In genomic region chr13:80444240-80445015, GRCh38 we compare ENCODE assay signal across 14 cellular contexts.
DNase-seq lines count a peak whose midpoint lies in the region; ATAC-seq and TF ChIP-seq lines count a peak whose summit lies in the region.
"Had no signal": no experiment of that assay in that cellular context is flagged by ENCODE, and none has a peak within 500 bp of the region (broad histone marks: within the 10 kb centered on the region; RNA-seq: fewer than 3 reads in every experiment).

No MANE protein-coding gene starts in this region.

- peaks cover 0 to 4% (median 0%) of the 10 kb centered on the region in 8 donors for H3K9me3 Mint-ChIP-seq in CD4-positive, alpha-beta memory T cell

- H3K4me3 ChIP-seq in right atrium auricular region: no peak overlapping the region
- no peak overlapping the region for H3K4me3 ChIP-seq in lower lobe of right lung
- no peak overlapping the region for H3K4me3 ChIP-seq in upper lobe of right lung
- H3K4me3 ChIP-seq in CD4-positive, alpha-beta memory T cell (ENCODE audit: low read length in 2 of 2): no peak overlapping the region
- H3K4me3 ChIP-seq: breast epithelium had no signal

- no peaks in the 10 kb centered on the region for H3K36me3 Mint-ChIP-seq in CD4-positive, alpha-beta memory T cell

- H3K36me3 ChIP-seq in right atrium auricular region (no peaks in the 10 kb centered on the region), lower lobe of right lung (no peaks in the 10 kb centered on the region), upper lobe of right lung (no peaks in the 10 kb centered on the region)
- H3K36me3 ChIP-seq in CD4-positive, alpha-beta memory T cell (ENCODE audit: insufficient read depth, low read length): no peaks in the 10 kb centered on the region
- H3K36me3 ChIP-seq: breast epithelium had no signal

- H3K27me3 ChIP-seq in right atrium auricular region (no peaks in the 10 kb centered on the region), lower lobe of right lung (ENCODE audit: low read depth) (no peaks in the 10 kb centered on the region), upper lobe of right lung (no peaks in the 10 kb centered on the region)
- no peaks in the 10 kb centered on the region for H3K27me3 ChIP-seq in CD4-positive, alpha-beta memory T cell (ENCODE audit: insufficient read depth, low read length)
- H3K27me3 ChIP-seq: breast epithelium had no signal

- POLR2A ChIA-PET in CD4-positive, alpha-beta memory T cell (lab: Charles Lee; ENCODE audit: partially characterized antibody): no interaction called here

- no peak overlapping the region for H3K27ac Mint-ChIP-seq in CD4-positive, alpha-beta memory T cell

- no peaks in the 10 kb centered on the region for H3K4me1 ChIP-seq in right atrium auricular region
- H3K4me1 ChIP-seq in lower lobe of right lung: peaks cover 12% of the 10 kb centered on the region
- H3K4me1 ChIP-seq in upper lobe of right lung: peaks cover 9% of the 10 kb centered on the region
- no peaks in the 10 kb centered on the region for H3K4me1 ChIP-seq in CD4-positive, alpha-beta memory T cell (ENCODE audit: insufficient read depth, low read length)
- H3K4me1 ChIP-seq: breast epithelium had no signal

- peak; percentile 26 for ATAC-seq in Right ventricle myocardium inferior
- peak; percentile 79 to 80 for ATAC-seq in lower lobe of right lung
- ATAC-seq in upper lobe of right lung: peak; percentile 90

- DNase-seq in Right ventricle myocardium inferior (ENCODE audit: missing footprints) (no peak), right atrium auricular region (ENCODE audit: low spot score) (no peak), NOMO-1 treated with dmso at 0.1 percent for 144 hours (lab: John Stamatoyannopoulos, UW; ENCODE audit: unreplicated experiment) (peak; percentile 86), lower lobe of right lung (no peak), upper lobe of right lung (no peak), NCI-H2227 (lab: John Stamatoyannopoulos, UW; ENCODE audit: unreplicated experiment) (no peak), GM10266 (ENCODE audit: extremely low spot score) (no peak)
- no peak for DNase-seq in CD4-positive, alpha-beta memory T cell
- DNase-seq: activated CD4-positive, alpha-beta T cell treated with anti-CD3 and anti-CD28 coated beads, Interleukin-2, amount 50 U/mL, for 48 hours; activated effector memory CD4-positive, alpha-beta T cell treated with Interleukin-2 at 50 U/mL for 16 hours; left cardiac atrium; NCI-H2029 treated with DMSO at 0.1 percent for 48 hours; NK-92 treated with Interleukin-12 subunit alpha and Interleukin-12 subunit beta, amount 100 ng/mL, for 24 hours had no signal

- H3K9me3 ChIP-seq in right atrium auricular region: no peaks in the 10 kb centered on the region
- no peaks in the 10 kb centered on the region for H3K9me3 ChIP-seq in lower lobe of right lung
- H3K9me3 ChIP-seq in upper lobe of right lung: no peaks in the 10 kb centered on the region
- no peaks in the 10 kb centered on the region for H3K9me3 ChIP-seq in CD4-positive, alpha-beta memory T cell (ENCODE audit: control insufficient read depth in 1 of 2, low read length in 2 of 2)
- H3K9me3 ChIP-seq: breast epithelium had no signal

- CTCF ChIA-PET in CD4-positive, alpha-beta memory T cell (lab: Charles Lee; ENCODE audit: partially characterized antibody): no interaction called here

- H3K4me3 Mint-ChIP-seq in CD4-positive, alpha-beta memory T cell: no peak overlapping the region

- intact Hi-C loops in Right ventricle myocardium inferior (cut with DNase I) (no loop called here), lower lobe of right lung (cut with DNase I) (no loop called here), upper lobe of right lung (cut with DNase I) (no loop called here)
- intact Hi-C loops in CD4-positive, alpha-beta memory T cell (cut with micrococcal nuclease): no loop called here

- no peaks in the 10 kb centered on the region for H3K4me1 Mint-ChIP-seq in CD4-positive, alpha-beta memory T cell

- H3K27me3 Mint-ChIP-seq in CD4-positive, alpha-beta memory T cell: no peaks in the 10 kb centered on the region

- TF ChIP-seq CTCF in right atrium auricular region (IDR thresholded peaks at IDR 0.05) (no peak), lower lobe of right lung (IDR thresholded peaks at IDR 0.05) (no peak), upper lobe of right lung (IDR thresholded peaks at IDR 0.05) (no peak), GM10266 (IDR thresholded peaks at IDR 0.05; ENCODE audit: control insufficient read depth, insufficient read depth, low read depth, missing control alignments) (no peak)

- H3K27ac ChIP-seq in right atrium auricular region: no peak overlapping the region
- no peak overlapping the region for H3K27ac ChIP-seq in lower lobe of right lung
- H3K27ac ChIP-seq in upper lobe of right lung: no peak overlapping the region
- no peak overlapping the region for H3K27ac ChIP-seq in CD4-positive, alpha-beta memory T cell (ENCODE audit: low read depth, low read length)

Comparison
In these comparisons a context has a peak if more than half of its experiments do, and no peak if none do; other contexts are left out.
1. ATAC-seq: peak in every context shown above with its lines; median percentile 90 in upper lobe of right lung; 80 in lower lobe of right lung; 26 in Right ventricle myocardium inferior.